Comparison of ENCODE assay signal across 11 cellular contexts in the genomic region with DNA sequence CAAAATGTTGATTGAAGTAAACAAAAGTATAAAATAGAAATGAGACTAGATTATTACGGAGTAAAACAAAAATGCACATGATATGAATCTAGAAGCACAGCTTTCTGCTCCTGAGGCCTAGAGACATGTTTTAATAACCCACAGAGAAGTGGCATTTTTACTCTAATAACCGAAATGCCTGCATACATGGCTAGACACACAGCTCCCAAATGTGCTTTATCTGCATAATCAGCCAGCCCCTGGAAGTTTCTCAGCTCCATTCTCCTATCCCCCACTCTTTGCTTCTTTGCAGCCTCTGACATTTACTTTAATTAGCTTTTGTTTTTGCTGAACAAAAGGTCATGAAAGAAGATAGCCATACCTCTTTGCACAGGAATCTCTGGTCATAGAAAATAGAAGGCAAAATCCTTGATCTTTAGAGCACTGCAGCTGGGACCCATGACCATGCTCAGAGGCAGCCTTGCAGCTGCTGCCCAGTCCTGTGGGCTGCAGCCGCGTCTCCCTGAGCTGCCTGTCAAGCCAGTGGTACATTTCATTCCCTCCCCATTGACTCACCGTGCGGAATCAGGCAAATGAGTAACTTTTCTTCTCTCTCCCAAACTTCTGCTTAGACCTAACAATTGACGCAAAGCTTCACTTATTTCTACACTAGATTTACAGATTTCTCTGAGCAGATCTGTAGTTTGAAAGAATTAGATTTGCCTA. TPM values are rescaled to one million over a fixed set of nuclear protein-coding genes. Genes with fewer than 3 reads are reported as not detected.
A peak's percentile ranks its signal among the peaks of the same experiment; 100 is the strongest.
DNase-seq lines count a peak whose midpoint lies in the region; ATAC-seq and TF ChIP-seq lines count a peak whose summit lies in the region.
"Had no signal": no experiment of that assay in that cellular context is flagged by ENCODE, and none has a peak within 500 bp of the region (broad histone marks: within the 10 kb centered on the region; RNA-seq: fewer than 3 reads in every experiment).

A gene (minus strand): TSS at position 501 of the 705 bp plus-strand sequence. CDS start 8,067 bp downstream, outside the sequence.

- H3K9me3 ChIP-seq in esophagus muscularis mucosa, result no peaks in the 10 kb centered on the region

- POLR2A ChIA-PET in BJ (lab: Charles Lee), result interaction anchor here (0.5 kb wide), 1 partner anchor 960 kb away, joined by 3 read pairs; no protein-coding TSS in a partner anchor

- CTCF ChIA-PET in BJ (lab: Yijun Ruan, JAX), result interaction anchor here (1.7 kb wide), 1 partner anchor 10 kb away, joined by 10 read pairs; no protein-coding TSS in a partner anchor

- H3K27ac ChIP-seq in foreskin keratinocyte (no peak within 1 kb of the TSS), esophagus muscularis mucosa (replicated peaks in 1 of 4) (no peak within 1 kb of the TSS)

- H3K4me1 Mint-ChIP-seq in nephron, result peaks cover 31% of the 10 kb centered on the region

- H3K4me1 ChIP-seq in foreskin keratinocyte (no peaks in the 10 kb centered on the region), esophagus muscularis mucosa (peaks cover 8 to 17% (median 13%) of the 10 kb centered on the region in 4 donors)

- 81% methylated on average over 7 of the region's 7 CpGs for WGBS in esophagus muscularis mucosa

- no peaks in the 10 kb centered on the region for H3K36me3 Mint-ChIP-seq in nephron (ENCODE audit: low read depth)

- TF ChIP-seq EP300 in esophagus muscularis mucosa (IDR thresholded peaks at IDR 0.05), result no peak

- DNase-seq in BJ (ENCODE audit: low read depth) (no peak), fibroblast of pulmonary artery (ENCODE audit: low read depth) (peak; percentile 66), foreskin keratinocyte (no peak), esophagus muscularis mucosa (ENCODE audit: extremely low spot score) (no peak), GM13976 (ENCODE audit: low spot score) (no peak)
- DNase-seq: DND-41; effector CD4-positive, alpha-beta T cell; SW 1271 had no signal

- H3K36me3 ChIP-seq in BJ (ENCODE audit: control insufficient read depth, insufficient read depth, low read length), result no peaks in the 10 kb centered on the region
- no peaks in the 10 kb centered on the region for H3K36me3 ChIP-seq in esophagus muscularis mucosa

- no peak for TF ChIP-seq CTCF in BJ (IDR thresholded peaks at IDR 0.05; ENCODE audit: insufficient read depth, low read depth, low read length)
- TF ChIP-seq CTCF in fibroblast of pulmonary artery (IDR thresholded peaks at IDR 0.05; ENCODE audit: low read length, missing control alignments), result no peak
- no peak for TF ChIP-seq CTCF in nephron (IDR thresholded peaks at IDR 0.05; ENCODE audit: unreplicated experiment in 3 of 3)
- TF ChIP-seq CTCF in foreskin keratinocyte (conservative IDR thresholded peaks at IDR 0.05), result no peak
- no peak for TF ChIP-seq CTCF in esophagus muscularis mucosa (IDR thresholded peaks at IDR 0.05)
- TF ChIP-seq CTCF in GM13976 (IDR thresholded peaks at IDR 0.05; ENCODE audit: borderline replicate concordance, control extremely low read depth, extremely low read depth, insufficient read depth, missing control alignments), result no peak

- peaks cover 20% of the 10 kb centered on the region for H3K27me3 Mint-ChIP-seq in nephron (ENCODE audit: low read depth)

- intact Hi-C loops in esophagus muscularis mucosa (cut with DNase I), result no loop called here

- in situ Hi-C loops in GM13976 (cut with MboI; ENCODE audit: low sequenced_read_pairs, unreplicated experiment), result no loop called here

- H3K9me3 Mint-ChIP-seq in nephron, result no peaks in the 10 kb centered on the region

- ATAC-seq in SK-N-SH treated with all-trans-retinoic acid at 6 μM for 48 hours, result peak; percentile 66
- no peak for ATAC-seq in foreskin keratinocyte
- no peak for ATAC-seq in HG02610 (IDR thresholded peaks at IDR 0.05; ENCODE audit: unreplicated experiment)

- TF ChIP-seq POLR2A in esophagus muscularis mucosa (IDR thresholded peaks at IDR 0.05; ENCODE audit: low read depth), result no peak

- H3K27me3 ChIP-seq in BJ (ENCODE audit: control insufficient read depth, insufficient read depth, low read length), result no peaks in the 10 kb centered on the region
- peaks cover 25% of the 10 kb centered on the region for H3K27me3 ChIP-seq in foreskin keratinocyte
- H3K27me3 ChIP-seq in esophagus muscularis mucosa, result peaks cover 0 to 14% (median 0%) of the 10 kb centered on the region in 4 donors

- H3K4me3 ChIP-seq in BJ (ENCODE audit: low read depth, low read length) (no peak within 1 kb of the TSS), fibroblast of pulmonary artery (replicated peaks; ENCODE audit: low read depth, low read length) (no peak within 1 kb of the TSS), esophagus muscularis mucosa (no peak within 1 kb of the TSS)

- H3K4me3 Mint-ChIP-seq in nephron, result peak within 1 kb of the TSS; percentile 64 to 73 (median 70)

- peak within 1 kb of the TSS; percentile 91 to 93 (median 92) for H3K27ac Mint-ChIP-seq in nephron

TF ChIP-seq in SK-N-SH treated with all-trans-retinoic acid at 6 μM for 48 hours, 23 proteins besides CTCF, POLR2A, EP300 and RAD21 (continues in another document):
- TF ChIP-seq, protein P1, sequence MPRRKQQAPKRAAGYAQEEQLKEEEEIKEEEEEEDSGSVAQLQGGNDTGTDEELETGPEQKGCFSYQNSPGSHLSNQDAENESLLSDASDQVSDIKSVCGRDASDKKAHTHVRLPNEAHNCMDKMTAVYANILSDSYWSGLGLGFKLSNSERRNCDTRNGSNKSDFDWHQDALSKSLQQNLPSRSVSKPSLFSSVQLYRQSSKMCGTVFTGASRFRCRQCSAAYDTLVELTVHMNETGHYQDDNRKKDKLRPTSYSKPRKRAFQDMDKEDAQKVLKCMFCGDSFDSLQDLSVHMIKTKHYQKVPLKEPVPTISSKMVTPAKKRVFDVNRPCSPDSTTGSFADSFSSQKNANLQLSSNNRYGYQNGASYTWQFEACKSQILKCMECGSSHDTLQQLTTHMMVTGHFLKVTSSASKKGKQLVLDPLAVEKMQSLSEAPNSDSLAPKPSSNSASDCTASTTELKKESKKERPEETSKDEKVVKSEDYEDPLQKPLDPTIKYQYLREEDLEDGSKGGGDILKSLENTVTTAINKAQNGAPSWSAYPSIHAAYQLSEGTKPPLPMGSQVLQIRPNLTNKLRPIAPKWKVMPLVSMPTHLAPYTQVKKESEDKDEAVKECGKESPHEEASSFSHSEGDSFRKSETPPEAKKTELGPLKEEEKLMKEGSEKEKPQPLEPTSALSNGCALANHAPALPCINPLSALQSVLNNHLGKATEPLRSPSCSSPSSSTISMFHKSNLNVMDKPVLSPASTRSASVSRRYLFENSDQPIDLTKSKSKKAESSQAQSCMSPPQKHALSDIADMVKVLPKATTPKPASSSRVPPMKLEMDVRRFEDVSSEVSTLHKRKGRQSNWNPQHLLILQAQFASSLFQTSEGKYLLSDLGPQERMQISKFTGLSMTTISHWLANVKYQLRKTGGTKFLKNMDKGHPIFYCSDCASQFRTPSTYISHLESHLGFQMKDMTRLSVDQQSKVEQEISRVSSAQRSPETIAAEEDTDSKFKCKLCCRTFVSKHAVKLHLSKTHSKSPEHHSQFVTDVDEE (CRISPR knock-in tag; IDR thresholded peaks at IDR 0.05), result no peak
- no peak for TF ChIP-seq TCF4 (CRISPR knock-in tag; IDR thresholded peaks at IDR 0.05; ENCODE audit: borderline replicate concordance)
- no peak for TF ChIP-seq ZNF565 (CRISPR knock-in tag; conservative IDR thresholded peaks at IDR 0.05; ENCODE audit: low read depth)
- no peak for TF ChIP-seq RARB (CRISPR knock-in tag; IDR thresholded peaks at IDR 0.05)
- TF ChIP-seq SNAI2 (CRISPR knock-in tag; IDR thresholded peaks at IDR 0.05), result no peak
- no peak for TF ChIP-seq ZFP30 (CRISPR knock-in tag; IDR thresholded peaks at IDR 0.05)
- no peak for TF ChIP-seq ESRRG (CRISPR knock-in tag; IDR thresholded peaks at IDR 0.05)
- no peak for TF ChIP-seq TOX (CRISPR knock-in tag; IDR thresholded peaks at IDR 0.05; ENCODE audit: borderline replicate concordance)
- TF ChIP-seq ZNF70 (CRISPR knock-in tag; IDR thresholded peaks at IDR 0.05), result no peak
- TF ChIP-seq GLIS3 (CRISPR knock-in tag; IDR thresholded peaks at IDR 0.05), result no peak
- no peak for TF ChIP-seq ZNF8 (CRISPR knock-in tag; IDR thresholded peaks at IDR 0.05)
- no peak for TF ChIP-seq CSDC2 (CRISPR knock-in tag; IDR thresholded peaks at IDR 0.05)
- no peak for TF ChIP-seq ARNTL (CRISPR knock-in tag; IDR thresholded peaks at IDR 0.05; ENCODE audit: borderline replicate concordance, low read depth)
- no peak for TF ChIP-seq ISL1 (CRISPR knock-in tag; IDR thresholded peaks at IDR 0.05)
- TF ChIP-seq, protein P2, sequence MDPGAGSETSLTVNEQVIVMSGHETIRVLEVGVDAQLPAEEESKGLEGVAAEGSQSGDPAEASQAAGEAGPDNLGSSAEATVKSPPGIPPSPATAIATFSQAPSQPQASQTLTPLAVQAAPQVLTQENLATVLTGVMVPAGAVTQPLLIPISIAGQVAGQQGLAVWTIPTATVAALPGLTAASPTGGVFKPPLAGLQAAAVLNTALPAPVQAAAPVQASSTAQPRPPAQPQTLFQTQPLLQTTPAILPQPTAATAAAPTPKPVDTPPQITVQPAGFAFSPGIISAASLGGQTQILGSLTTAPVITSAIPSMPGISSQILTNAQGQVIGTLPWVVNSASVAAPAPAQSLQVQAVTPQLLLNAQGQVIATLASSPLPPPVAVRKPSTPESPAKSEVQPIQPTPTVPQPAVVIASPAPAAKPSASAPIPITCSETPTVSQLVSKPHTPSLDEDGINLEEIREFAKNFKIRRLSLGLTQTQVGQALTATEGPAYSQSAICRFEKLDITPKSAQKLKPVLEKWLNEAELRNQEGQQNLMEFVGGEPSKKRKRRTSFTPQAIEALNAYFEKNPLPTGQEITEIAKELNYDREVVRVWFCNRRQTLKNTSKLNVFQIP (CRISPR knock-in tag; IDR thresholded peaks at IDR 0.05; ENCODE audit: borderline replicate concordance, low read depth), result no peak
- TF ChIP-seq, protein P3, sequence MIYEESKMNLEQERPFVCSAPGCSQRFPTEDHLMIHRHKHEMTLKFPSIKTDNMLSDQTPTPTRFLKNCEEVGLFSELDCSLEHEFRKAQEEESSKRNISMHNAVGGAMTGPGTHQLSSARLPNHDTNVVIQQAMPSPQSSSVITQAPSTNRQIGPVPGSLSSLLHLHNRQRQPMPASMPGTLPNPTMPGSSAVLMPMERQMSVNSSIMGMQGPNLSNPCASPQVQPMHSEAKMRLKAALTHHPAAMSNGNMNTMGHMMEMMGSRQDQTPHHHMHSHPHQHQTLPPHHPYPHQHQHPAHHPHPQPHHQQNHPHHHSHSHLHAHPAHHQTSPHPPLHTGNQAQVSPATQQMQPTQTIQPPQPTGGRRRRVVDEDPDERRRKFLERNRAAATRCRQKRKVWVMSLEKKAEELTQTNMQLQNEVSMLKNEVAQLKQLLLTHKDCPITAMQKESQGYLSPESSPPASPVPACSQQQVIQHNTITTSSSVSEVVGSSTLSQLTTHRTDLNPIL (CRISPR knock-in tag; IDR thresholded peaks at IDR 0.05; ENCODE audit: low read depth), result no peak

RNA-seq across cellular contexts. Expression of the gene that starts here (rescaled TPM):
- polyA plus RNA-seq in BJ (2011; rRNA removed), result 17.9 and 27.8 TPM in 2 replicates
- 24.2 and 27.3 TPM in 2 replicates for polyA minus RNA-seq in BJ (2011; rRNA and poly(A)+ RNA removed)
- total RNA-seq in foreskin keratinocyte, result 0.32 and 0.82 TPM in 2 replicates
- polyA plus RNA-seq in foreskin keratinocyte, result 0.28 and 0.43 TPM in 2 replicates
- 1 to 10 TPM in 1 of 4 donors, under 1 TPM in 2, not detected in 1; 0.23 to 1.2 (median 0.52) TPM for total RNA-seq in esophagus muscularis mucosa

Comparison
In these comparisons a context has a peak if more than half of its experiments do, and no peak if none do; other contexts are left out.
1. RNA of the gene that starts here (polyA plus RNA-seq): 17.9 to 27.8 TPM in BJ; 0.28 to 0.43 TPM in foreskin keratinocyte; every median in the first group is over 10 times any median in the second.